In genomic region chr14:22822017-22822618, GRCh38 we compare ENCODE assay signal across 8 cellular contexts. TPM values are rescaled to one million over a fixed set of nuclear protein-coding genes. Genes with fewer than 3 reads are reported as not detected.
DNase-seq lines count a peak whose midpoint lies in the region; ATAC-seq, FAIRE-seq and TF ChIP-seq lines count a peak whose summit lies in the region.
"Had no signal": no experiment of that assay in that cellular context is flagged by ENCODE, and none has a peak within 500 bp of the region (broad histone marks: within the 10 kb centered on the region; RNA-seq: fewer than 3 reads in every experiment).

No MANE protein-coding gene starts in this region.

- POLR2A ChIA-PET in GM12878 (lab: Charles Lee), result interaction anchor here (0.5 to 2.0 kb wide), 7 partner anchors 8 to 32 kb away, joined by 3 to 11 read pairs (median 3); no protein-coding TSS in a partner anchor
- POLR2A ChIA-PET in naive thymus-derived CD8-positive, alpha-beta T cell (lab: Charles Lee), result interaction anchor here (0.5 to 3.5 kb wide), 8 partner anchors 16 to 250 kb away, joined by 3 to 30 read pairs (median 8); partner anchors contain the start of gene LRP10

- no peak overlapping the region for H3K27ac Mint-ChIP-seq in naive thymus-derived CD8-positive, alpha-beta T cell
- H3K27ac Mint-ChIP-seq: activated naive CD4-positive, alpha-beta T cell treated with anti-CD3 and anti-CD28 coated beads, Interleukin-2, amount 50 U/mL, for 72 hours had no signal

- peak overlapping the region; percentile 92 for H3K9ac ChIP-seq in ES-I3 (ENCODE audit: low read depth, low read length)
- peak overlapping the region; percentile 64 for H3K9ac ChIP-seq in GM12878 (ENCODE audit: control insufficient read depth, insufficient read depth, low read length)

- H3K4me1 ChIP-seq in ES-I3 (ENCODE audit: insufficient read depth, low read length) (peaks cover 28% of the 10 kb centered on the region), GM12878 (ENCODE audit: control insufficient read depth, insufficient read depth, low read length) (peaks cover 34% of the 10 kb centered on the region)

- H3K27me3 Mint-ChIP-seq in naive thymus-derived CD8-positive, alpha-beta T cell, result peaks cover 6 to 16% (median 11%) of the 10 kb centered on the region in 5 donors

- 41% methylated on average over 21 of the region's 34 CpGs for WGBS in GM12878 (ENCODE audit: insufficient coverage, insufficient replicate concordance, low lambda C conversion rate, missing lambda C conversion rate)

- RAD21 ChIA-PET in GM12878 (lab: Charles Lee; ENCODE audit: unreplicated experiment), result interaction anchor here (0.7 to 5.3 kb wide), 21 partner anchors 10 to 252 kb away, joined by 3 to 130 read pairs (median 5); partner anchors contain the start of gene OXA1L

- H3K79me2 ChIP-seq in GM12878 (ENCODE audit: control insufficient read depth, insufficient read depth, low read length), result no peaks in the 10 kb centered on the region

- H3K4me1 Mint-ChIP-seq in naive thymus-derived CD8-positive, alpha-beta T cell, result peaks cover 17 to 50% (median 22%) of the 10 kb centered on the region in 4 donors

- H3K4me3 Mint-ChIP-seq in naive thymus-derived CD8-positive, alpha-beta T cell, result peak overlapping the region in 7 of 10 donors; percentile 26 to 82 (median 60)

- H3K27me3 ChIP-seq in GM12878 (replicated peaks in 1 of 2; ENCODE audit: control insufficient read depth in 2 of 2, insufficient read depth in 2 of 2, low read length in 1 of 2), result no peaks in the 10 kb centered on the region

- H3K9me3 ChIP-seq in ES-I3 (ENCODE audit: control insufficient read depth, insufficient read depth, low read length) (no peaks in the 10 kb centered on the region), GM12878 (replicated peaks; ENCODE audit: control insufficient read depth, insufficient read depth, low read length) (no peaks in the 10 kb centered on the region)

- FAIRE-seq in GM12878 (lab: Jason Lieb, UNC), result no peak

- no peak; the same call in 1 of the 2 replicates for TF ChIP-seq POLR2A in GM12878 (IDR thresholded peaks at IDR 0.05; ENCODE audit: low read depth, low read length)

- H4K20me1 ChIP-seq in GM12878 (ENCODE audit: control insufficient read depth, insufficient read depth), result no peaks in the 10 kb centered on the region

- no peaks in the 10 kb centered on the region for H3K36me3 Mint-ChIP-seq in naive thymus-derived CD8-positive, alpha-beta T cell
- H3K36me3 Mint-ChIP-seq: activated naive CD4-positive, alpha-beta T cell treated with anti-CD3 and anti-CD28 coated beads, Interleukin-2, amount 50 U/mL, for 72 hours had no signal

- H3K9me3 Mint-ChIP-seq in naive thymus-derived CD8-positive, alpha-beta T cell, result no peaks in the 10 kb centered on the region
- H3K9me3 Mint-ChIP-seq: activated naive CD4-positive, alpha-beta T cell treated with anti-CD3 and anti-CD28 coated beads, Interleukin-2, amount 50 U/mL, for 72 hours had no signal

- SMC1A ChIA-PET in GM12878 (lab: Charles Lee; ENCODE audit: uncharacterized antibody, unreplicated experiment), result interaction anchor here (1.1 to 7.6 kb wide), 23 partner anchors 9 to 251 kb away, joined by 3 to 104 read pairs (median 5); partner anchors contain the start of gene OXA1L

- CTCF ChIA-PET in GM12878 (lab: Yijun Ruan, JAX), result interaction anchor here (0.6 to 15.1 kb wide), 31 partner anchors 8 to 351 kb away, joined by 3 to 324 read pairs (median 7); partner anchors contain the start of genes DAD1, OXA1L and SLC7A7

- TSS peak; percentile 75 for BruUV-seq in GM12878 (replicated peaks; lab: Mats Ljungman, UMichigan)

- no peak for TF ChIP-seq CTCF in GM12878 (IDR thresholded peaks at IDR 0.05 in 2 of 3, conservative IDR thresholded peaks at IDR 0.05 in 1 of 3; ENCODE audit: control insufficient read depth in 2 of 3, extremely low read depth in 1 of 3, insufficient read depth in 1 of 3, low read depth in 3 of 3, low read length in 3 of 3)

- H3K4me3 ChIP-seq in GM12878, result peak overlapping the region; percentile 74; the same call in 1 of the 2 replicates

- intact Hi-C loops in GM12878 (cut with micrococcal nuclease; ENCODE audit: unreplicated experiment), result loop anchor here (1.0 kb wide), 1 partner anchor 11 kb away; no protein-coding TSS in a partner anchor

- TF ChIP-seq EP300 in GM12878 (IDR thresholded peaks at IDR 0.05; ENCODE audit: borderline replicate concordance in 1 of 2, control insufficient read depth in 1 of 2, low read depth in 2 of 2, low read length in 2 of 2), result no peak

- 0 out of 2 replicates have a peak overlapping the region, but pooled peaks have one; percentile 9 for H3K27ac ChIP-seq in GM12878 (ENCODE audit: control insufficient read depth, insufficient read depth)

- no peak for ATAC-seq in GM12878
- ATAC-seq in naive thymus-derived CD8-positive, alpha-beta T cell, result no peak

- in situ Hi-C loops in GM12878 (cut with MboI), result no loop called here

- peak overlapping the region; percentile 65; the same call in 1 of the 2 replicates for H3K4me2 ChIP-seq in GM12878 (ENCODE audit: control insufficient read depth, insufficient read depth)

- DNase-seq in GM12878 (ENCODE audit: low read depth, low spot score), result no peak
- DNase-seq in naive thymus-derived CD8-positive, alpha-beta T cell, result no peak
- no peak for DNase-seq in kidney glomerular epithelial cell (lab: John Stamatoyannopoulos, UW)
- no peak for DNase-seq in stimulated activated CD4-positive, alpha-beta T cell treated with anti-CD3 and anti-CD28 coated beads, Interleukin-15, amount 100 ng/mL, for 24 hours
- DNase-seq in SIG-M5 treated with dmso at 0.1 percent for 504 hours (lab: John Stamatoyannopoulos, UW; ENCODE audit: unreplicated experiment), result no peak
- DNase-seq: NCI-H1048 had no signal

- peak overlapping the region; percentile 41 for H2AFZ ChIP-seq in GM12878 (ENCODE audit: control insufficient read depth, low read depth, low read length)

- H3K36me3 ChIP-seq in ES-I3 (ENCODE audit: insufficient read depth, low read length), result no peaks in the 10 kb centered on the region
- H3K36me3 ChIP-seq in GM12878 (ENCODE audit: control insufficient read depth in 2 of 2, insufficient read depth in 2 of 2, low read length in 1 of 2), result no peaks in the 10 kb centered on the region

- TF ChIP-seq RAD21 in GM12878 (IDR thresholded peaks at IDR 0.05; ENCODE audit: insufficient read depth, low read depth, low read length), result no peak

RNA-seq across cellular contexts. Expression of gene SLC7A7, which starts 6.9 kb away (rescaled TPM):
- total RNA-seq in GM12878 (2013; cell fraction: nucleolus; rRNA removed), result 64.8 and 70.2 TPM in 2 replicates
- total RNA-seq in GM12878 (2014; rRNA removed), result 55.6 and 58.5 TPM in 2 replicates
- 38.5 and 39.7 TPM in 2 replicates for total RNA-seq in GM12878 (2014; rRNA removed; fragmentation: Illumina TruSeq; extraction: Trizol)
- total RNA-seq in GM12878 (2021), result 44.7 and 50.8 TPM in 2 replicates
- polyA plus RNA-seq in GM12878 (2011; ENCODE audit: low read depth), result 31.6 TPM
- 58.6 and 79.2 TPM in 2 replicates for polyA plus RNA-seq in GM12878 (2011; rRNA removed)
- 81.8 and 100 TPM in 2 replicates for polyA plus RNA-seq in GM12878 (2011; cell fraction: cytosol; rRNA removed)
- 56.1 and 60.0 TPM in 2 replicates for polyA plus RNA-seq in GM12878 (2011; cell fraction: nucleus; rRNA removed)
- 29.4 and 38.4 TPM in 2 replicates for polyA plus RNA-seq in GM12878 (2012)
- polyA plus RNA-seq in GM12878 (2014; fragmentation: Illumina TruSeq; extraction: Trizol), result 64.3 and 65.1 TPM in 2 replicates
- 10 to 100 TPM; 48.1 to 72.7 TPM for polyA plus RNA-seq in GM12878 (2014; fragmentation: Nextera tagmentation; extraction: Ambion mirVana)
- 53.5 and 60.2 TPM in 2 replicates for polyA plus RNA-seq in GM12878 (2014; rRNA removed)
- polyA plus RNA-seq in GM12878 (2016; fragmentation: Nextera tagmentation; extraction: Ambion mirVana), result 10 to 100 TPM; 27.8 to 31.1 TPM
- polyA minus RNA-seq in GM12878 (2011; rRNA and poly(A)+ RNA removed), result 85.9 and 88.4 TPM in 2 replicates
- 18.2 and 18.3 TPM in 2 replicates for polyA minus RNA-seq in GM12878 (2011; cell fraction: cytosol; rRNA and poly(A)+ RNA removed)
- 15.2 and 20.2 TPM in 2 replicates for polyA minus RNA-seq in GM12878 (2011; cell fraction: nucleus; rRNA and poly(A)+ RNA removed)
- 1 to 10 TPM; 2.6 to 3.5 TPM for total RNA-seq in naive thymus-derived CD8-positive, alpha-beta T cell
- under 1 TPM; 0.13 to 0.46 (median 0.26) TPM for polyA plus RNA-seq in naive thymus-derived CD8-positive, alpha-beta T cell

RNA-seq across cellular contexts. Expression of gene MRPL52, which starts 7.6 kb away (rescaled TPM):
- 21.8 and 22.3 TPM in 2 replicates for total RNA-seq in GM12878 (2013; cell fraction: nucleolus; rRNA removed)
- total RNA-seq in GM12878 (2014; rRNA removed) (102 and 143 TPM in 2 replicates), GM12878 (2014; rRNA removed; fragmentation: Illumina TruSeq; extraction: Trizol) (110 and 135 TPM in 2 replicates), GM12878 (2021) (193 and 208 TPM in 2 replicates)
- polyA plus RNA-seq in GM12878 (2011; ENCODE audit: low read depth), result 136 TPM
- polyA plus RNA-seq in GM12878 (2011; rRNA removed) (62.7 and 86.1 TPM in 2 replicates), GM12878 (2014; fragmentation: Illumina TruSeq; extraction: Trizol) (43.2 and 67.3 TPM in 2 replicates), GM12878 (2014; fragmentation: Nextera tagmentation; extraction: Ambion mirVana) (100 to 1,000 TPM in 1 of 2 experiments, 10 to 100 TPM in 1; 51.7 to 142 TPM), GM12878 (2014; rRNA removed) (172 and 212 TPM in 2 replicates), GM12878 (2016; fragmentation: Nextera tagmentation; extraction: Ambion mirVana) (100 to 1,000 TPM; 530 to 541 TPM)
- polyA plus RNA-seq in GM12878 (2011; cell fraction: cytosol; rRNA removed), result 51.4 and 58.7 TPM in 2 replicates
- polyA plus RNA-seq in GM12878 (2011; cell fraction: nucleus; rRNA removed), result 32.4 and 47.1 TPM in 2 replicates
- polyA plus RNA-seq in GM12878 (2012), result 113 and 144 TPM in 2 replicates
- polyA minus RNA-seq in GM12878 (2011; rRNA and poly(A)+ RNA removed), result 9.3 and 15.1 TPM in 2 replicates
- 12.3 and 22.1 TPM in 2 replicates for polyA minus RNA-seq in GM12878 (2011; cell fraction: cytosol; rRNA and poly(A)+ RNA removed)
- polyA minus RNA-seq in GM12878 (2011; cell fraction: nucleus; rRNA and poly(A)+ RNA removed), result 7.9 and 18.8 TPM in 2 replicates
- 10 to 100 TPM; 69.9 to 75.3 TPM for total RNA-seq in naive thymus-derived CD8-positive, alpha-beta T cell
- 100 to 1,000 TPM; 120 to 155 (median 148) TPM for polyA plus RNA-seq in naive thymus-derived CD8-positive, alpha-beta T cell

RNA-seq across cellular contexts. Expression of gene MMP14, which starts 14.3 kb away (rescaled TPM):
- 3.2 and 5.0 TPM in 2 replicates for total RNA-seq in GM12878 (2013; cell fraction: nucleolus; rRNA removed)
- total RNA-seq in GM12878 (2014; rRNA removed) (0.38 and 0.85 TPM in 2 replicates), GM12878 (2014; rRNA removed; fragmentation: Illumina TruSeq; extraction: Trizol) (0.28 and 0.31 TPM in 2 replicates), GM12878 (2021) (1.1 and 1.8 TPM in 2 replicates)
- 1.2 TPM for polyA plus RNA-seq in GM12878 (2011; ENCODE audit: low read depth)
- polyA plus RNA-seq in GM12878 (2011; rRNA removed) (0.65 and 0.91 TPM in 2 replicates), GM12878 (2014; fragmentation: Illumina TruSeq; extraction: Trizol) (0.27 and 0.56 TPM in 2 replicates), GM12878 (2014; fragmentation: Nextera tagmentation; extraction: Ambion mirVana) (not detected), GM12878 (2014; rRNA removed) (1.8 and 1.9 TPM in 2 replicates), GM12878 (2016; fragmentation: Nextera tagmentation; extraction: Ambion mirVana) (under 1 TPM; 0.32 to 0.42 TPM)
- polyA plus RNA-seq in GM12878 (2011; cell fraction: cytosol; rRNA removed), result 1.8 and 2.0 TPM in 2 replicates
- polyA plus RNA-seq in GM12878 (2011; cell fraction: nucleus; rRNA removed), result 7.5 and 8.2 TPM in 2 replicates
- polyA plus RNA-seq in GM12878 (2012), result 0.46 and 0.59 TPM in 2 replicates
- 0.15 and 0.26 TPM in 2 replicates for polyA minus RNA-seq in GM12878 (2011; rRNA and poly(A)+ RNA removed)
- not detected in 2 replicates for polyA minus RNA-seq in GM12878 (2011; cell fraction: cytosol; rRNA and poly(A)+ RNA removed)
- 0.57 and 1.1 TPM in 2 replicates for polyA minus RNA-seq in GM12878 (2011; cell fraction: nucleus; rRNA and poly(A)+ RNA removed)
- 1 to 10 TPM; 2.5 to 3.3 TPM for total RNA-seq in naive thymus-derived CD8-positive, alpha-beta T cell
- not detected for polyA plus RNA-seq in naive thymus-derived CD8-positive, alpha-beta T cell

RNA-seq across cellular contexts. Expression of gene LRP10, which starts 49.4 kb away (rescaled TPM):
- total RNA-seq in GM12878 (2013; cell fraction: nucleolus; rRNA removed), result 43.0 and 46.7 TPM in 2 replicates
- total RNA-seq in GM12878 (2014; rRNA removed) (16.7 and 17.8 TPM in 2 replicates), GM12878 (2014; rRNA removed; fragmentation: Illumina TruSeq; extraction: Trizol) (10.5 and 13.5 TPM in 2 replicates), GM12878 (2021) (51.5 and 56.9 TPM in 2 replicates)
- polyA plus RNA-seq in GM12878 (2011; ENCODE audit: low read depth), result 23.9 TPM
- polyA plus RNA-seq in GM12878 (2011; rRNA removed) (7.9 and 20.4 TPM in 2 replicates), GM12878 (2014; fragmentation: Illumina TruSeq; extraction: Trizol) (8.3 and 24.5 TPM in 2 replicates), GM12878 (2014; fragmentation: Nextera tagmentation; extraction: Ambion mirVana) (1 to 10 TPM; 3.0 TPM), GM12878 (2014; rRNA removed) (21.4 and 23.0 TPM in 2 replicates), GM12878 (2016; fragmentation: Nextera tagmentation; extraction: Ambion mirVana) (10 to 100 TPM; 43.8 to 53.7 TPM)
- 30.1 and 31.1 TPM in 2 replicates for polyA plus RNA-seq in GM12878 (2011; cell fraction: cytosol; rRNA removed)
- 57.3 and 57.9 TPM in 2 replicates for polyA plus RNA-seq in GM12878 (2011; cell fraction: nucleus; rRNA removed)
- 47.1 and 60.2 TPM in 2 replicates for polyA plus RNA-seq in GM12878 (2012)
- polyA minus RNA-seq in GM12878 (2011; rRNA and poly(A)+ RNA removed), result 43.4 and 68.8 TPM in 2 replicates
- 30.1 and 34.1 TPM in 2 replicates for polyA minus RNA-seq in GM12878 (2011; cell fraction: cytosol; rRNA and poly(A)+ RNA removed)
- 24.3 and 36.3 TPM in 2 replicates for polyA minus RNA-seq in GM12878 (2011; cell fraction: nucleus; rRNA and poly(A)+ RNA removed)
- 10 to 100 TPM; 70.5 to 72.6 TPM for total RNA-seq in naive thymus-derived CD8-positive, alpha-beta T cell
- polyA plus RNA-seq in naive thymus-derived CD8-positive, alpha-beta T cell, result 10 to 100 TPM; 49.4 to 67.5 (median 52.2) TPM

RNA-seq across cellular contexts. Expression of gene OXA1L, which starts 55.6 kb away (rescaled TPM):
- total RNA-seq in GM12878 (2013; cell fraction: nucleolus; rRNA removed), result 115 and 118 TPM in 2 replicates
- 289 and 292 TPM in 2 replicates for total RNA-seq in GM12878 (2014; rRNA removed)
- 115 and 126 TPM in 2 replicates for total RNA-seq in GM12878 (2014; rRNA removed; fragmentation: Illumina TruSeq; extraction: Trizol)
- total RNA-seq in GM12878 (2021), result 156 and 166 TPM in 2 replicates
- polyA plus RNA-seq in GM12878 (2011; ENCODE audit: low read depth), result 174 TPM
- polyA plus RNA-seq in GM12878 (2011; rRNA removed), result 197 and 256 TPM in 2 replicates
- polyA plus RNA-seq in GM12878 (2011; cell fraction: cytosol; rRNA removed), result 283 and 304 TPM in 2 replicates
- polyA plus RNA-seq in GM12878 (2011; cell fraction: nucleus; rRNA removed), result 405 and 422 TPM in 2 replicates
- 186 and 187 TPM in 2 replicates for polyA plus RNA-seq in GM12878 (2012)
- polyA plus RNA-seq in GM12878 (2014; fragmentation: Illumina TruSeq; extraction: Trizol), result 214 and 224 TPM in 2 replicates
- polyA plus RNA-seq in GM12878 (2014; fragmentation: Nextera tagmentation; extraction: Ambion mirVana), result 100 to 1,000 TPM; 110 to 116 TPM
- 264 and 284 TPM in 2 replicates for polyA plus RNA-seq in GM12878 (2014; rRNA removed)
- polyA plus RNA-seq in GM12878 (2016; fragmentation: Nextera tagmentation; extraction: Ambion mirVana), result 100 to 1,000 TPM; 105 to 115 TPM
- polyA minus RNA-seq in GM12878 (2011; rRNA and poly(A)+ RNA removed), result 190 and 233 TPM in 2 replicates
- polyA minus RNA-seq in GM12878 (2011; cell fraction: cytosol; rRNA and poly(A)+ RNA removed), result 56.3 and 63.2 TPM in 2 replicates
- polyA minus RNA-seq in GM12878 (2011; cell fraction: nucleus; rRNA and poly(A)+ RNA removed), result 118 and 176 TPM in 2 replicates
- 100 to 1,000 TPM; 159 to 166 TPM for total RNA-seq in naive thymus-derived CD8-positive, alpha-beta T cell
- 10 to 100 TPM; 56.3 to 67.4 (median 57.1) TPM for polyA plus RNA-seq in naive thymus-derived CD8-positive, alpha-beta T cell

Comparison
In these comparisons a context has a peak if more than half of its experiments do, and no peak if none do; other contexts are left out.
1. RNA of gene SLC7A7, which starts 6.9 kb away (total RNA-seq): 38.5 to 70.2 TPM in GM12878; 2.6 to 3.5 TPM in naive thymus-derived CD8-positive, alpha-beta T cell; every median in the first group is over 4 times any median in the second.